In genomic region chr17:43418441-43419374, GRCh38 we compare ENCODE assay signal across 8 cellular contexts. TPM values are rescaled to one million over a fixed set of nuclear protein-coding genes. Genes with fewer than 3 reads are reported as not detected.
DNase-seq lines count a peak whose midpoint lies in the region; ATAC-seq and TF ChIP-seq lines count a peak whose summit lies in the region.

No MANE protein-coding gene starts in this region.

- no peak overlapping the region for H2BK15ac ChIP-seq in mesenchymal stem cell (ENCODE audit: low read depth, poor library complexity, severe bottlenecking)

- H3K4me3 ChIP-seq in mesenchymal stem cell (ENCODE audit: insufficient read depth in 1 of 2, low read depth in 1 of 2, low read length in 2 of 2): peak overlapping the region in 1 of 2 experiments; percentile 31

- H3K36me3 ChIP-seq in mesenchymal stem cell (ENCODE audit: control insufficient read depth in 1 of 2, insufficient read depth in 2 of 2, low read depth in 1 of 2, low read length in 2 of 2): no peaks in the 10 kb centered on the region

- no peak overlapping the region for H2BK5ac ChIP-seq in mesenchymal stem cell (ENCODE audit: low read depth, low read length, poor library complexity, severe bottlenecking)

- peak overlapping the region; percentile 9 for H4K91ac ChIP-seq in mesenchymal stem cell (ENCODE audit: low read length)

- peak overlapping the region; percentile 82 for H3K27ac ChIP-seq in mesenchymal stem cell (ENCODE audit: low read length, poor library complexity, severe bottlenecking)

- intact Hi-C loops in activated CD8-positive, alpha-beta T cell treated with anti-CD3 and anti-CD28 coated beads for 36 hours (cut with micrococcal nuclease): no loop called here

- H3K14ac ChIP-seq in mesenchymal stem cell (ENCODE audit: low read length in 2 of 2): peak overlapping the region in 1 of 2 experiments; percentile 92

- WGBS in mesenchymal stem cell: 19% methylated on average over 15 of the region's 18 CpGs

- peak overlapping the region; percentile 43 to 76 for H3K4ac ChIP-seq in mesenchymal stem cell (ENCODE audit: low read depth in 1 of 2, low read length in 2 of 2)

- DNase-seq in activated CD8-positive, alpha-beta T cell treated with anti-CD3 and anti-CD28 coated beads for 36 hours: peak; percentile 23
- no peak for DNase-seq in activated CD8-positive, alpha-beta T cell treated with anti-CD3 and anti-CD28 coated beads, Interleukin-2, amount 10 ng/mL, durations not matched to agents 7 days and 5 days
- peak; percentile 95 for DNase-seq in NCI-H82 (lab: John Stamatoyannopoulos, UW)
- DNase-seq in cerebellar cortex (ENCODE audit: low spot score): peak; percentile 55
- peak; percentile 93 for DNase-seq in mesenchymal stem cell

- no peak overlapping the region for H3K4me3 Mint-ChIP-seq in activated CD8-positive, alpha-beta T cell treated with anti-CD3 and anti-CD28 coated beads for 36 hours
- no peak overlapping the region for H3K4me3 Mint-ChIP-seq in activated CD8-positive, alpha-beta T cell treated with anti-CD3 and anti-CD28 coated beads, Interleukin-2, amount 10 ng/mL, durations not matched to agents 7 days and 5 days

- POLR2A ChIA-PET in activated CD8-positive, alpha-beta T cell treated with anti-CD3 and anti-CD28 coated beads for 36 hours (lab: Charles Lee): interaction anchor here (1.0 kb wide), 1 partner anchor 66 kb away, joined by 3 read pairs; the partner anchor contains the start of gene DHX8
- POLR2A ChIA-PET in activated CD8-positive, alpha-beta T cell treated with anti-CD3 and anti-CD28 coated beads, Interleukin-2, amount 10 ng/mL, durations not matched to agents 7 days and 5 days (lab: Charles Lee): no interaction called here

- peaks cover 12% of the 10 kb centered on the region for H3K4me1 ChIP-seq in mesenchymal stem cell (ENCODE audit: control insufficient read depth, insufficient read depth, low read depth, low read length)

- no peaks in the 10 kb centered on the region for H3K79me1 ChIP-seq in mesenchymal stem cell (replicated peaks; ENCODE audit: low read length, poor library complexity, severe bottlenecking)

- TF ChIP-seq CTCF in activated CD8-positive, alpha-beta T cell treated with anti-CD3 and anti-CD28 coated beads for 36 hours (IDR thresholded peaks at IDR 0.05): no peak

- H2BK120ac ChIP-seq in mesenchymal stem cell (ENCODE audit: low read depth, low read length): no peak overlapping the region

- H3K27me3 Mint-ChIP-seq in activated CD8-positive, alpha-beta T cell treated with anti-CD3 and anti-CD28 coated beads for 36 hours: peaks cover 5% of the 10 kb centered on the region
- H3K27me3 Mint-ChIP-seq in activated CD8-positive, alpha-beta T cell treated with anti-CD3 and anti-CD28 coated beads, Interleukin-2, amount 10 ng/mL, durations not matched to agents 7 days and 5 days (ENCODE audit: low read depth): peaks cover 28% of the 10 kb centered on the region

- peak; percentile 58 for ATAC-seq in activated CD8-positive, alpha-beta T cell treated with anti-CD3 and anti-CD28 coated beads for 36 hours
- ATAC-seq in activated CD8-positive, alpha-beta T cell treated with anti-CD3 and anti-CD28 coated beads, Interleukin-2, amount 10 ng/mL, durations not matched to agents 7 days and 5 days: no peak
- no peak for ATAC-seq in GM18517 (IDR thresholded peaks at IDR 0.05; ENCODE audit: unreplicated experiment)
- no peak for ATAC-seq in GM18505 (IDR thresholded peaks at IDR 0.05; ENCODE audit: unreplicated experiment)
- no peak for ATAC-seq in GM21619 (IDR thresholded peaks at IDR 0.05; ENCODE audit: unreplicated experiment)

- peak overlapping the region; percentile 59 for H4K8ac ChIP-seq in mesenchymal stem cell (ENCODE audit: low read length)

- H3K9ac ChIP-seq in mesenchymal stem cell (ENCODE audit: low read length): peak overlapping the region; percentile 72

- no peak overlapping the region for H3K4me2 ChIP-seq in mesenchymal stem cell (ENCODE audit: low read length, poor library complexity, severe bottlenecking)

- TF ChIP-seq POLR2A in GM18505 (IDR thresholded peaks at IDR 0.05; ENCODE audit: borderline replicate concordance, extremely low read depth, insufficient read depth, insufficient read length): no peak

- no peaks in the 10 kb centered on the region for H3K27me3 ChIP-seq in mesenchymal stem cell (ENCODE audit: control insufficient read depth in 1 of 2, insufficient read depth in 1 of 2, low read length in 2 of 2)

- no peak overlapping the region for H3K27ac Mint-ChIP-seq in activated CD8-positive, alpha-beta T cell treated with anti-CD3 and anti-CD28 coated beads for 36 hours
- no peak overlapping the region for H3K27ac Mint-ChIP-seq in activated CD8-positive, alpha-beta T cell treated with anti-CD3 and anti-CD28 coated beads, Interleukin-2, amount 10 ng/mL, durations not matched to agents 7 days and 5 days

- no peaks in the 10 kb centered on the region for H3K9me3 ChIP-seq in mesenchymal stem cell (ENCODE audit: control insufficient read depth, low read length)

- CTCF ChIA-PET in activated CD8-positive, alpha-beta T cell treated with anti-CD3 and anti-CD28 coated beads for 36 hours (lab: Charles Lee): interaction anchor here (0.8 to 4.3 kb wide), 2 partner anchors 25 to 64 kb away, joined by 3 to 19 read pairs; partner anchors contain the start of gene DHX8
- CTCF ChIA-PET in activated CD8-positive, alpha-beta T cell treated with anti-CD3 and anti-CD28 coated beads, Interleukin-2, amount 10 ng/mL, durations not matched to agents 7 days and 5 days (lab: Charles Lee): interaction anchor here (0.9 kb wide), 1 partner anchor 65 kb away, joined by 3 read pairs; the partner anchor contains the start of gene DHX8

- peak overlapping the region; percentile 59 to 75 for H2BK12ac ChIP-seq in mesenchymal stem cell (ENCODE audit: low read length in 2 of 2)

- no peaks in the 10 kb centered on the region for H3K4me1 Mint-ChIP-seq in activated CD8-positive, alpha-beta T cell treated with anti-CD3 and anti-CD28 coated beads for 36 hours (ENCODE audit: low read depth)
- H3K4me1 Mint-ChIP-seq in activated CD8-positive, alpha-beta T cell treated with anti-CD3 and anti-CD28 coated beads, Interleukin-2, amount 10 ng/mL, durations not matched to agents 7 days and 5 days (ENCODE audit: low read depth): no peaks in the 10 kb centered on the region

- no peak overlapping the region for H3K23ac ChIP-seq in mesenchymal stem cell (ENCODE audit: low read length in 2 of 2)

- peak overlapping the region; percentile 9 for H2AK5ac ChIP-seq in mesenchymal stem cell (ENCODE audit: low read length, severe bottlenecking)

- peak overlapping the region; percentile 40 to 67 for H3K18ac ChIP-seq in mesenchymal stem cell (ENCODE audit: low read depth in 1 of 2, low read length in 2 of 2)

- no peaks in the 10 kb centered on the region for H3K36me3 Mint-ChIP-seq in activated CD8-positive, alpha-beta T cell treated with anti-CD3 and anti-CD28 coated beads for 36 hours (ENCODE audit: low read depth)
- no peaks in the 10 kb centered on the region for H3K36me3 Mint-ChIP-seq in activated CD8-positive, alpha-beta T cell treated with anti-CD3 and anti-CD28 coated beads, Interleukin-2, amount 10 ng/mL, durations not matched to agents 7 days and 5 days (ENCODE audit: low read depth)

- no peaks in the 10 kb centered on the region for H3K9me3 Mint-ChIP-seq in activated CD8-positive, alpha-beta T cell treated with anti-CD3 and anti-CD28 coated beads for 36 hours
- H3K9me3 Mint-ChIP-seq in activated CD8-positive, alpha-beta T cell treated with anti-CD3 and anti-CD28 coated beads, Interleukin-2, amount 10 ng/mL, durations not matched to agents 7 days and 5 days (ENCODE audit: insufficient read depth): no peaks in the 10 kb centered on the region

- H2AFZ ChIP-seq in mesenchymal stem cell (ENCODE audit: low read depth, low read length): peak overlapping the region; percentile 6

RNA-seq across cellular contexts. Expression of gene ARL4D, which starts 19.9 kb away (rescaled TPM):
- 1 to 10 TPM; 2.2 to 3.4 TPM for total RNA-seq in activated CD8-positive, alpha-beta T cell treated with anti-CD3 and anti-CD28 coated beads for 36 hours
- 1 to 10 TPM; 2.9 to 4.2 TPM for total RNA-seq in activated CD8-positive, alpha-beta T cell treated with anti-CD3 and anti-CD28 coated beads, Interleukin-2, amount 10 ng/mL, durations not matched to agents 7 days and 5 days
- polyA plus RNA-seq in mesenchymal stem cell (2013, experiment 1 of 2): 8.4 TPM
- 8.7 TPM for polyA plus RNA-seq in mesenchymal stem cell (2013, experiment 2 of 2)
